ENCODE assay signal across 20 cellular contexts in genomic region chr10:1733720-1734119, GRCh38. TPM values are rescaled to one million over a fixed set of nuclear protein-coding genes. Genes with fewer than 3 reads are reported as not detected.
"Had no signal": no experiment of that assay in that cellular context is flagged by ENCODE, and none has a peak within 500 bp of the region (broad histone marks: within the 10 kb centered on the region; RNA-seq: fewer than 3 reads in every experiment).

No MANE protein-coding gene starts in this region.

- H3K4me3 ChIP-seq: colonic mucosa, left ventricle myocardium inferior, ovary, prostate gland, testis, vagina had no signal

- DNase-seq: activated CD4-positive, alpha-beta memory T cell treated with anti-CD3 and anti-CD28 coated beads for 36 hours; activated CD4-positive, alpha-beta T cell treated with anti-CD3 and anti-CD28 coated beads for 48 hours; activated naive CD4-positive, alpha-beta T cell treated with Interleukin-2 at 50 U/mL for 16 hours; activated naive CD8-positive, alpha-beta T cell treated with anti-CD3 and anti-CD28 coated beads for 36 hours; activated T-cell treated with anti-CD3 and anti-CD28 coated beads, Interleukin-2, amount 50 U/mL, for 48 hours; colonic mucosa; dorsolateral prefrontal cortex; effector memory CD8-positive, alpha-beta T cell; hypothalamus; left ventricle myocardium inferior; naive thymus-derived CD8-positive, alpha-beta T cell; ovary; stimulated activated CD4-positive, alpha-beta T cell treated with anti-CD3 and anti-CD28 coated beads, Interleukin-4, amount 100 ng/mL, for 1 hour; stimulated activated naive CD4-positive, alpha-beta T cell; testis; trophoblast cell had no signal

- H3K9me3 Mint-ChIP-seq: activated CD4-positive, alpha-beta memory T cell treated with anti-CD3 and anti-CD28 coated beads for 36 hours; activated naive CD8-positive, alpha-beta T cell treated with anti-CD3 and anti-CD28 coated beads for 36 hours; effector memory CD8-positive, alpha-beta T cell; naive thymus-derived CD8-positive, alpha-beta T cell had no signal

- H3K4me1 Mint-ChIP-seq: activated naive CD8-positive, alpha-beta T cell treated with anti-CD3 and anti-CD28 coated beads for 36 hours had no signal

- H3K27ac Mint-ChIP-seq: activated CD4-positive, alpha-beta memory T cell treated with anti-CD3 and anti-CD28 coated beads for 36 hours; activated naive CD8-positive, alpha-beta T cell treated with anti-CD3 and anti-CD28 coated beads for 36 hours; effector memory CD8-positive, alpha-beta T cell; naive thymus-derived CD8-positive, alpha-beta T cell had no signal

- H3K4me3 Mint-ChIP-seq: activated CD4-positive, alpha-beta memory T cell treated with anti-CD3 and anti-CD28 coated beads for 36 hours; activated naive CD8-positive, alpha-beta T cell treated with anti-CD3 and anti-CD28 coated beads for 36 hours; effector memory CD8-positive, alpha-beta T cell; naive thymus-derived CD8-positive, alpha-beta T cell had no signal

- H3K27ac ChIP-seq: colonic mucosa, dorsolateral prefrontal cortex, left ventricle myocardium inferior, ovary, prostate gland, testis, vagina had no signal

- H3K36me3 Mint-ChIP-seq: activated CD4-positive, alpha-beta memory T cell treated with anti-CD3 and anti-CD28 coated beads for 36 hours; activated naive CD8-positive, alpha-beta T cell treated with anti-CD3 and anti-CD28 coated beads for 36 hours; naive thymus-derived CD8-positive, alpha-beta T cell had no signal

RNA-seq across cellular contexts. Expression of gene ADARB2, which starts 3.6 kb away (rescaled TPM):
- total RNA-seq: activated naive CD8-positive, alpha-beta T cell treated with anti-CD3 and anti-CD28 coated beads for 36 hours; bronchial epithelial cell; endothelial cell of umbilical vein; naive thymus-derived CD8-positive, alpha-beta T cell had no signal
